ENCODE assay signal across 1 cellular context in the genomic region with DNA sequence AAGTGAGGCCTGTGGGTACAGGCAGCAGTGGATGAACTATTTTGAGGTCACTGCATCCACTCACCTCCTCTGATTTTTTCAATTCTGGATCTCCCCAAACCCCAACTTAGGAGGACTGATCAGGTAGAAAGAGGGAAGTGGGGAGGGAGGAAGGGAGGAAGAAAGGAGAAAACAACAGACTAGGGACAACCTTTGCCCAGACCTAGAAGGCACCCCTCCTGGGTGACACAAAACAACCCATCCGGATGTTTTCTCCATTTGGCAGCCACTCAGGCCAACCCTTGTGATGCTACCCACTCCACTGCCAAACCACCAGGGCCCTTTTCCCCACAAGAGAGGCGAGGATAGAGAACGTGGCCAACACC.
TF ChIP-seq lines count a peak whose summit lies in the region.

No MANE protein-coding gene starts in this region.

TF ChIP-seq in HepG2, 621 proteins besides CTCF, POLR2A, EP300 and RAD21 (continued from another document and continues in another):
- TF ChIP-seq, protein P1, sequence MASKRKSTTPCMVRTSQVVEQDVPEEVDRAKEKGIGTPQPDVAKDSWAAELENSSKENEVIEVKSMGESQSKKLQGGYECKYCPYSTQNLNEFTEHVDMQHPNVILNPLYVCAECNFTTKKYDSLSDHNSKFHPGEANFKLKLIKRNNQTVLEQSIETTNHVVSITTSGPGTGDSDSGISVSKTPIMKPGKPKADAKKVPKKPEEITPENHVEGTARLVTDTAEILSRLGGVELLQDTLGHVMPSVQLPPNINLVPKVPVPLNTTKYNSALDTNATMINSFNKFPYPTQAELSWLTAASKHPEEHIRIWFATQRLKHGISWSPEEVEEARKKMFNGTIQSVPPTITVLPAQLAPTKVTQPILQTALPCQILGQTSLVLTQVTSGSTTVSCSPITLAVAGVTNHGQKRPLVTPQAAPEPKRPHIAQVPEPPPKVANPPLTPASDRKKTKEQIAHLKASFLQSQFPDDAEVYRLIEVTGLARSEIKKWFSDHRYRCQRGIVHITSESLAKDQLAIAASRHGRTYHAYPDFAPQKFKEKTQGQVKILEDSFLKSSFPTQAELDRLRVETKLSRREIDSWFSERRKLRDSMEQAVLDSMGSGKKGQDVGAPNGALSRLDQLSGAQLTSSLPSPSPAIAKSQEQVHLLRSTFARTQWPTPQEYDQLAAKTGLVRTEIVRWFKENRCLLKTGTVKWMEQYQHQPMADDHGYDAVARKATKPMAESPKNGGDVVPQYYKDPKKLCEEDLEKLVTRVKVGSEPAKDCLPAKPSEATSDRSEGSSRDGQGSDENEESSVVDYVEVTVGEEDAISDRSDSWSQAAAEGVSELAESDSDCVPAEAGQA (IDR thresholded peaks at IDR 0.05; ENCODE audit: low read depth), result no peak
- TF ChIP-seq, protein P1 (CRISPR knock-in tag; IDR thresholded peaks at IDR 0.05; ENCODE audit: borderline replicate concordance), result no peak
- TF ChIP-seq RCOR2 (CRISPR knock-in tag; IDR thresholded peaks at IDR 0.05), result no peak
- TF ChIP-seq, protein P2, sequence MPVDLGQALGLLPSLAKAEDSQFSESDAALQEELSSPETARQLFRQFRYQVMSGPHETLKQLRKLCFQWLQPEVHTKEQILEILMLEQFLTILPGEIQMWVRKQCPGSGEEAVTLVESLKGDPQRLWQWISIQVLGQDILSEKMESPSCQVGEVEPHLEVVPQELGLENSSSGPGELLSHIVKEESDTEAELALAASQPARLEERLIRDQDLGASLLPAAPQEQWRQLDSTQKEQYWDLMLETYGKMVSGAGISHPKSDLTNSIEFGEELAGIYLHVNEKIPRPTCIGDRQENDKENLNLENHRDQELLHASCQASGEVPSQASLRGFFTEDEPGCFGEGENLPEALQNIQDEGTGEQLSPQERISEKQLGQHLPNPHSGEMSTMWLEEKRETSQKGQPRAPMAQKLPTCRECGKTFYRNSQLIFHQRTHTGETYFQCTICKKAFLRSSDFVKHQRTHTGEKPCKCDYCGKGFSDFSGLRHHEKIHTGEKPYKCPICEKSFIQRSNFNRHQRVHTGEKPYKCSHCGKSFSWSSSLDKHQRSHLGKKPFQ (CRISPR knock-in tag; IDR thresholded peaks at IDR 0.05; ENCODE audit: insufficient replicate concordance), result peak; percentile 29
- no peak for TF ChIP-seq ZNF296 (CRISPR knock-in tag; conservative IDR thresholded peaks at IDR 0.05)
- TF ChIP-seq, protein P3, sequence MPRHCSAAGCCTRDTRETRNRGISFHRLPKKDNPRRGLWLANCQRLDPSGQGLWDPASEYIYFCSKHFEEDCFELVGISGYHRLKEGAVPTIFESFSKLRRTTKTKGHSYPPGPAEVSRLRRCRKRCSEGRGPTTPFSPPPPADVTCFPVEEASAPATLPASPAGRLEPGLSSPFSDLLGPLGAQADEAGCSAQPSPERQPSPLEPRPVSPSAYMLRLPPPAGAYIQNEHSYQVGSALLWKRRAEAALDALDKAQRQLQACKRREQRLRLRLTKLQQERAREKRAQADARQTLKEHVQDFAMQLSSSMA (CRISPR knock-in tag; IDR thresholded peaks at IDR 0.05), result no peak
- TF ChIP-seq ZSCAN20 (CRISPR knock-in tag; IDR thresholded peaks at IDR 0.05; ENCODE audit: borderline replicate concordance), result 0 out of 2 replicates have a peak, but pooled peaks have one; percentile 6
- TF ChIP-seq, protein P4, sequence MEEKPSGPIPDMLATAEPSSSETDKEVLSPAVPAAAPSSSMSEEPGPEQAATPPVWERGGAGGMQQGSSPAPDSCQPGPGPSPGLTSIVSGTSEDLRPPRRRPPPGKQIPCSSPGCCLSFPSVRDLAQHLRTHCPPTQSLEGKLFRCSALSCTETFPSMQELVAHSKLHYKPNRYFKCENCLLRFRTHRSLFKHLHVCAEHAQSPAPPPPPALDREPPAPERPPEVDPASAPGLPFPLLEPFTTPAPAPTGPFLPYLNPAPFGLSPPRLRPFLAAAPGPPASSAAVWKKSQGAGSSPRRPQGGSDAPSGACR (CRISPR knock-in tag; IDR thresholded peaks at IDR 0.05), result no peak
- TF ChIP-seq, protein P5, sequence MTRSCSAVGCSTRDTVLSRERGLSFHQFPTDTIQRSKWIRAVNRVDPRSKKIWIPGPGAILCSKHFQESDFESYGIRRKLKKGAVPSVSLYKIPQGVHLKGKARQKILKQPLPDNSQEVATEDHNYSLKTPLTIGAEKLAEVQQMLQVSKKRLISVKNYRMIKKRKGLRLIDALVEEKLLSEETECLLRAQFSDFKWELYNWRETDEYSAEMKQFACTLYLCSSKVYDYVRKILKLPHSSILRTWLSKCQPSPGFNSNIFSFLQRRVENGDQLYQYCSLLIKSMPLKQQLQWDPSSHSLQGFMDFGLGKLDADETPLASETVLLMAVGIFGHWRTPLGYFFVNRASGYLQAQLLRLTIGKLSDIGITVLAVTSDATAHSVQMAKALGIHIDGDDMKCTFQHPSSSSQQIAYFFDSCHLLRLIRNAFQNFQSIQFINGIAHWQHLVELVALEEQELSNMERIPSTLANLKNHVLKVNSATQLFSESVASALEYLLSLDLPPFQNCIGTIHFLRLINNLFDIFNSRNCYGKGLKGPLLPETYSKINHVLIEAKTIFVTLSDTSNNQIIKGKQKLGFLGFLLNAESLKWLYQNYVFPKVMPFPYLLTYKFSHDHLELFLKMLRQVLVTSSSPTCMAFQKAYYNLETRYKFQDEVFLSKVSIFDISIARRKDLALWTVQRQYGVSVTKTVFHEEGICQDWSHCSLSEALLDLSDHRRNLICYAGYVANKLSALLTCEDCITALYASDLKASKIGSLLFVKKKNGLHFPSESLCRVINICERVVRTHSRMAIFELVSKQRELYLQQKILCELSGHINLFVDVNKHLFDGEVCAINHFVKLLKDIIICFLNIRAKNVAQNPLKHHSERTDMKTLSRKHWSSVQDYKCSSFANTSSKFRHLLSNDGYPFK (CRISPR knock-in tag; IDR thresholded peaks at IDR 0.05; ENCODE audit: borderline replicate concordance), result no peak
- TF ChIP-seq, protein P6, sequence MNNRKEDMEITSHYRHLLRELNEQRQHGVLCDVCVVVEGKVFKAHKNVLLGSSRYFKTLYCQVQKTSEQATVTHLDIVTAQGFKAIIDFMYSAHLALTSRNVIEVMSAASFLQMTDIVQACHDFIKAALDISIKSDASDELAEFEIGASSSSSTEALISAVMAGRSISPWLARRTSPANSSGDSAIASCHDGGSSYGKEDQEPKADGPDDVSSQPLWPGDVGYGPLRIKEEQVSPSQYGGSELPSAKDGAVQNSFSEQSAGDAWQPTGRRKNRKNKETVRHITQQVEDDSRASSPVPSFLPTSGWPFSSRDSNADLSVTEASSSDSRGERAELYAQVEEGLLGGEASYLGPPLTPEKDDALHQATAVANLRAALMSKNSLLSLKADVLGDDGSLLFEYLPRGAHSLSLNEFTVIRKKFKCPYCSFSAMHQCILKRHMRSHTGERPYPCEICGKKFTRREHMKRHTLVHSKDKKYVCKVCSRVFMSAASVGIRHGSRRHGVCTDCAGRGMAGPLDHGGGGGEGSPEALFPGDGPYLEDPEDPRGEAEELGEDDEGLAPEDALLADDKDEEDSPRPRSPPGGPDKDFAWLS (CRISPR knock-in tag; IDR thresholded peaks at IDR 0.05; ENCODE audit: borderline replicate concordance), result no peak
- TF ChIP-seq, protein P7, sequence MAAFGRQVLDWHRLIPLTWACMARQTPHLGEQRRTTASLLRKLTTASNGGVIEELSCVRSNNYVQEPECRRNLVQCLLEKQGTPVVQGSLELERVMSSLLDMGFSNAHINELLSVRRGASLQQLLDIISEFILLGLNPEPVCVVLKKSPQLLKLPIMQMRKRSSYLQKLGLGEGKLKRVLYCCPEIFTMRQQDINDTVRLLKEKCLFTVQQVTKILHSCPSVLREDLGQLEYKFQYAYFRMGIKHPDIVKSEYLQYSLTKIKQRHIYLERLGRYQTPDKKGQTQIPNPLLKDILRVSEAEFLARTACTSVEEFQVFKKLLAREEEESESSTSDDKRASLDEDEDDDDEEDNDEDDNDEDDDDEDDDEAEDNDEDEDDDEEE (CRISPR knock-in tag; IDR thresholded peaks at IDR 0.05), result no peak
- TF ChIP-seq, protein P8, sequence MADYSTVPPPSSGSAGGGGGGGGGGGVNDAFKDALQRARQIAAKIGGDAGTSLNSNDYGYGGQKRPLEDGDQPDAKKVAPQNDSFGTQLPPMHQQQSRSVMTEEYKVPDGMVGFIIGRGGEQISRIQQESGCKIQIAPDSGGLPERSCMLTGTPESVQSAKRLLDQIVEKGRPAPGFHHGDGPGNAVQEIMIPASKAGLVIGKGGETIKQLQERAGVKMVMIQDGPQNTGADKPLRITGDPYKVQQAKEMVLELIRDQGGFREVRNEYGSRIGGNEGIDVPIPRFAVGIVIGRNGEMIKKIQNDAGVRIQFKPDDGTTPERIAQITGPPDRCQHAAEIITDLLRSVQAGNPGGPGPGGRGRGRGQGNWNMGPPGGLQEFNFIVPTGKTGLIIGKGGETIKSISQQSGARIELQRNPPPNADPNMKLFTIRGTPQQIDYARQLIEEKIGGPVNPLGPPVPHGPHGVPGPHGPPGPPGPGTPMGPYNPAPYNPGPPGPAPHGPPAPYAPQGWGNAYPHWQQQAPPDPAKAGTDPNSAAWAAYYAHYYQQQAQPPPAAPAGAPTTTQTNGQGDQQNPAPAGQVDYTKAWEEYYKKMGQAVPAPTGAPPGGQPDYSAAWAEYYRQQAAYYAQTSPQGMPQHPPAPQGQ (CRISPR knock-in tag; IDR thresholded peaks at IDR 0.05; ENCODE audit: borderline replicate concordance), result 0 out of 2 replicates have a peak, but pooled peaks have one; percentile 8
- TF ChIP-seq, protein P9, sequence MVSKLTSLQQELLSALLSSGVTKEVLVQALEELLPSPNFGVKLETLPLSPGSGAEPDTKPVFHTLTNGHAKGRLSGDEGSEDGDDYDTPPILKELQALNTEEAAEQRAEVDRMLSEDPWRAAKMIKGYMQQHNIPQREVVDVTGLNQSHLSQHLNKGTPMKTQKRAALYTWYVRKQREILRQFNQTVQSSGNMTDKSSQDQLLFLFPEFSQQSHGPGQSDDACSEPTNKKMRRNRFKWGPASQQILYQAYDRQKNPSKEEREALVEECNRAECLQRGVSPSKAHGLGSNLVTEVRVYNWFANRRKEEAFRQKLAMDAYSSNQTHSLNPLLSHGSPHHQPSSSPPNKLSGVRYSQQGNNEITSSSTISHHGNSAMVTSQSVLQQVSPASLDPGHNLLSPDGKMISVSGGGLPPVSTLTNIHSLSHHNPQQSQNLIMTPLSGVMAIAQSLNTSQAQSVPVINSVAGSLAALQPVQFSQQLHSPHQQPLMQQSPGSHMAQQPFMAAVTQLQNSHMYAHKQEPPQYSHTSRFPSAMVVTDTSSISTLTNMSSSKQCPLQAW (CRISPR knock-in tag; IDR thresholded peaks at IDR 0.05), result no peak
- TF ChIP-seq, protein P10, sequence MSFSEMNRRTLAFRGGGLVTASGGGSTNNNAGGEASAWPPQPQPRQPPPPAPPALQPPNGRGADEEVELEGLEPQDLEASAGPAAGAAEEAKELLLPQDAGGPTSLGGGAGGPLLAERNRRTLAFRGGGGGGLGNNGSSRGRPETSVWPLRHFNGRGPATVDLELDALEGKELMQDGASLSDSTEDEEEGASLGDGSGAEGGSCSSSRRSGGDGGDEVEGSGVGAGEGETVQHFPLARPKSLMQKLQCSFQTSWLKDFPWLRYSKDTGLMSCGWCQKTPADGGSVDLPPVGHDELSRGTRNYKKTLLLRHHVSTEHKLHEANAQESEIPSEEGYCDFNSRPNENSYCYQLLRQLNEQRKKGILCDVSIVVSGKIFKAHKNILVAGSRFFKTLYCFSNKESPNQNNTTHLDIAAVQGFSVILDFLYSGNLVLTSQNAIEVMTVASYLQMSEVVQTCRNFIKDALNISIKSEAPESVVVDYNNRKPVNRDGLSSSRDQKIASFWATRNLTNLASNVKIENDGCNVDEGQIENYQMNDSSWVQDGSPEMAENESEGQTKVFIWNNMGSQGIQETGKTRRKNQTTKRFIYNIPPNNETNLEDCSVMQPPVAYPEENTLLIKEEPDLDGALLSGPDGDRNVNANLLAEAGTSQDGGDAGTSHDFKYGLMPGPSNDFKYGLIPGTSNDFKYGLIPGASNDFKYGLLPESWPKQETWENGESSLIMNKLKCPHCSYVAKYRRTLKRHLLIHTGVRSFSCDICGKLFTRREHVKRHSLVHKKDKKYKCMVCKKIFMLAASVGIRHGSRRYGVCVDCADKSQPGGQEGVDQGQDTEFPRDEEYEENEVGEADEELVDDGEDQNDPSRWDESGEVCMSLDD (CRISPR knock-in tag; IDR thresholded peaks at IDR 0.05; ENCODE audit: borderline replicate concordance), result no peak
- TF ChIP-seq ZNF274 (CRISPR knock-in tag; IDR thresholded peaks at IDR 0.05), result no peak
- TF ChIP-seq YEATS4 (CRISPR knock-in tag; IDR thresholded peaks at IDR 0.05; ENCODE audit: borderline replicate concordance), result no peak; the same call in 1 of the 2 replicates
- TF ChIP-seq ZNF468 (CRISPR knock-in tag; IDR thresholded peaks at IDR 0.05), result no peak
- TF ChIP-seq, protein P11, sequence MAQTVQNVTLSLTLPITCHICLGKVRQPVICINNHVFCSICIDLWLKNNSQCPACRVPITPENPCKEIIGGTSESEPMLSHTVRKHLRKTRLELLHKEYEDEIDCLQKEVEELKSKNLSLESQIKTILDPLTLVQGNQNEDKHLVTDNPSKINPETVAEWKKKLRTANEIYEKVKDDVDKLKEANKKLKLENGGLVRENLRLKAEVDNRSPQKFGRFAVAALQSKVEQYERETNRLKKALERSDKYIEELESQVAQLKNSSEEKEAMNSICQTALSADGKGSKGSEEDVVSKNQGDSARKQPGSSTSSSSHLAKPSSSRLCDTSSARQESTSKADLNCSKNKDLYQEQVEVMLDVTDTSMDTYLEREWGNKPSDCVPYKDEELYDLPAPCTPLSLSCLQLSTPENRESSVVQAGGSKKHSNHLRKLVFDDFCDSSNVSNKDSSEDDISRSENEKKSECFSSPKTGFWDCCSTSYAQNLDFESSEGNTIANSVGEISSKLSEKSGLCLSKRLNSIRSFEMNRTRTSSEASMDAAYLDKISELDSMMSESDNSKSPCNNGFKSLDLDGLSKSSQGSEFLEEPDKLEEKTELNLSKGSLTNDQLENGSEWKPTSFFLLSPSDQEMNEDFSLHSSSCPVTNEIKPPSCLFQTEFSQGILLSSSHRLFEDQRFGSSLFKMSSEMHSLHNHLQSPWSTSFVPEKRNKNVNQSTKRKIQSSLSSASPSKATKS (CRISPR knock-in tag; IDR thresholded peaks at IDR 0.05), result no peak
- no peak for TF ChIP-seq ZNF644 (CRISPR knock-in tag; IDR thresholded peaks at IDR 0.05; ENCODE audit: low read depth)
- TF ChIP-seq ZNF607 (CRISPR knock-in tag; IDR thresholded peaks at IDR 0.05; ENCODE audit: borderline replicate concordance), result no peak
- TF ChIP-seq EHMT2 (IDR thresholded peaks at IDR 0.05; ENCODE audit: borderline replicate concordance, low read depth, low read length), result no peak
- no peak for TF ChIP-seq ZNF615 (CRISPR knock-in tag; IDR thresholded peaks at IDR 0.05; ENCODE audit: borderline replicate concordance)
